Comparison of ENCODE assay signal across 23 cellular contexts in genomic region chr14:78764645-78765044, GRCh38.
"Had no signal": no experiment of that assay in that cellular context is flagged by ENCODE, and none has a peak within 500 bp of the region (broad histone marks: within the 10 kb centered on the region; RNA-seq: fewer than 3 reads in every experiment).

No MANE protein-coding gene starts in this region.

- H3K27ac Mint-ChIP-seq: activated B cell treated with CpG ODN at 0.5 μM for 24 hours; activated CD4-positive, alpha-beta memory T cell treated with anti-CD3 and anti-CD28 coated beads, Interleukin-2, amount 10 ng/mL, durations not matched to agents 7 days and 5 days; activated CD8-positive, alpha-beta memory T cell treated with anti-CD3 and anti-CD28 coated beads, Interleukin-2, amount 10 ng/mL, durations not matched to agents 7 days and 5 days; activated naive CD8-positive, alpha-beta T cell treated with anti-CD3 and anti-CD28 coated beads for 36 hours; activated T-helper 17 cell treated with anti-CD3 and anti-CD28 coated beads, Interleukin-2, amount 50 U/mL, for 72 hours; immature natural killer cell; memory B cell; naive thymus-derived CD4-positive, alpha-beta T cell; T-helper 2 cell treated with Interferon-gamma antibody and Interleukin-4, amounts not matched to agents 5 μg/mL and 100 μg/mL, for 36 hours had no signal

- H3K9ac ChIP-seq: parathyroid adenoma had no signal

- H3K4me1 ChIP-seq: breast epithelium, esophagus muscularis mucosa, gastroesophageal sphincter, heart left ventricle, parathyroid adenoma, sigmoid colon had no signal

- H3K36me3 ChIP-seq: breast epithelium, esophagus muscularis mucosa, gastroesophageal sphincter, heart left ventricle, neutrophil, sigmoid colon had no signal

- H3K27me3 ChIP-seq: breast epithelium, esophagus muscularis mucosa, gastroesophageal sphincter, neutrophil, sigmoid colon had no signal

- H3K27me3 Mint-ChIP-seq: activated CD4-positive, alpha-beta memory T cell treated with anti-CD3 and anti-CD28 coated beads, Interleukin-2, amount 10 ng/mL, durations not matched to agents 7 days and 5 days; activated CD8-positive, alpha-beta memory T cell treated with anti-CD3 and anti-CD28 coated beads, Interleukin-2, amount 10 ng/mL, durations not matched to agents 7 days and 5 days; activated naive CD8-positive, alpha-beta T cell treated with anti-CD3 and anti-CD28 coated beads for 36 hours; activated T-helper 17 cell treated with anti-CD3 and anti-CD28 coated beads, Interleukin-2, amount 50 U/mL, for 72 hours; memory B cell had no signal

- H3K9me3 ChIP-seq: breast epithelium, esophagus muscularis mucosa, gastroesophageal sphincter, heart left ventricle, mucosa of descending colon, neutrophil, sigmoid colon had no signal

- H2AFZ ChIP-seq: parathyroid adenoma had no signal

- H3K36me3 Mint-ChIP-seq: activated CD8-positive, alpha-beta memory T cell treated with anti-CD3 and anti-CD28 coated beads, Interleukin-2, amount 10 ng/mL, durations not matched to agents 7 days and 5 days; activated naive CD8-positive, alpha-beta T cell treated with anti-CD3 and anti-CD28 coated beads for 36 hours; immature natural killer cell; memory B cell; naive thymus-derived CD4-positive, alpha-beta T cell had no signal

- DNase-seq: activated B cell treated with CpG ODN at 0.5 μM for 24 hours; activated CD4-positive, alpha-beta memory T cell treated with anti-CD3 and anti-CD28 coated beads, Interleukin-2, amount 10 ng/mL, durations not matched to agents 7 days and 5 days; activated CD4-positive, alpha-beta T cell treated with anti-CD3 and anti-CD28 coated beads for 48 hours; activated CD8-positive, alpha-beta memory T cell treated with anti-CD3 and anti-CD28 coated beads, Interleukin-2, amount 10 ng/mL, durations not matched to agents 7 days and 5 days; activated naive CD4-positive, alpha-beta T cell; activated naive CD8-positive, alpha-beta T cell treated with anti-CD3 and anti-CD28 coated beads for 36 hours; heart left ventricle; immature natural killer cell; left ventricle myocardium superior; mucosa of descending colon; naive thymus-derived CD4-positive, alpha-beta T cell; sigmoid colon; stimulated activated CD8-positive, alpha-beta memory T cell treated with anti-CD3 and anti-CD28 coated beads, Interleukin-4, amount 100 ng/mL, for 48 hours; stimulated activated naive CD4-positive, alpha-beta T cell had no signal

- H3K4me1 Mint-ChIP-seq: activated B cell treated with CpG ODN at 0.5 μM for 24 hours; activated CD4-positive, alpha-beta memory T cell treated with anti-CD3 and anti-CD28 coated beads, Interleukin-2, amount 10 ng/mL, durations not matched to agents 7 days and 5 days; activated CD8-positive, alpha-beta memory T cell treated with anti-CD3 and anti-CD28 coated beads, Interleukin-2, amount 10 ng/mL, durations not matched to agents 7 days and 5 days; activated naive CD8-positive, alpha-beta T cell treated with anti-CD3 and anti-CD28 coated beads for 36 hours; activated T-helper 17 cell treated with anti-CD3 and anti-CD28 coated beads, Interleukin-2, amount 50 U/mL, for 72 hours; immature natural killer cell; memory B cell; naive thymus-derived CD4-positive, alpha-beta T cell had no signal

- H3K9me3 Mint-ChIP-seq: activated B cell treated with CpG ODN at 0.5 μM for 24 hours; activated CD4-positive, alpha-beta memory T cell treated with anti-CD3 and anti-CD28 coated beads, Interleukin-2, amount 10 ng/mL, durations not matched to agents 7 days and 5 days; activated naive CD8-positive, alpha-beta T cell treated with anti-CD3 and anti-CD28 coated beads for 36 hours; memory B cell; T-helper 2 cell treated with Interferon-gamma antibody and Interleukin-4, amounts not matched to agents 5 μg/mL and 100 μg/mL, for 36 hours had no signal

- H3K79me2 ChIP-seq: parathyroid adenoma had no signal

- H3K27ac ChIP-seq: breast epithelium, coronary artery, esophagus muscularis mucosa, gastroesophageal sphincter, heart left ventricle, neutrophil, parathyroid adenoma, sigmoid colon had no signal

- H3K4me3 Mint-ChIP-seq: activated B cell treated with CpG ODN at 0.5 μM for 24 hours; activated CD4-positive, alpha-beta memory T cell treated with anti-CD3 and anti-CD28 coated beads, Interleukin-2, amount 10 ng/mL, durations not matched to agents 7 days and 5 days; activated CD8-positive, alpha-beta memory T cell treated with anti-CD3 and anti-CD28 coated beads, Interleukin-2, amount 10 ng/mL, durations not matched to agents 7 days and 5 days; activated naive CD8-positive, alpha-beta T cell treated with anti-CD3 and anti-CD28 coated beads for 36 hours; activated T-helper 17 cell treated with anti-CD3 and anti-CD28 coated beads, Interleukin-2, amount 50 U/mL, for 72 hours; immature natural killer cell; memory B cell; naive thymus-derived CD4-positive, alpha-beta T cell; T-helper 2 cell treated with Interferon-gamma antibody and Interleukin-4, amounts not matched to agents 5 μg/mL and 100 μg/mL, for 36 hours had no signal

- H3K4me3 ChIP-seq: breast epithelium, coronary artery, esophagus muscularis mucosa, gastroesophageal sphincter, heart left ventricle, mucosa of descending colon, sigmoid colon had no signal

- ATAC-seq: activated CD8-positive, alpha-beta memory T cell treated with anti-CD3 and anti-CD28 coated beads, Interleukin-2, amount 10 ng/mL, durations not matched to agents 7 days and 5 days; activated T-helper 17 cell treated with anti-CD3 and anti-CD28 coated beads, Interleukin-2, amount 50 U/mL, for 72 hours; gastroesophageal sphincter; heart left ventricle; left ventricle myocardium superior; mucosa of descending colon; naive thymus-derived CD4-positive, alpha-beta T cell had no signal
